In the genomic region with DNA sequence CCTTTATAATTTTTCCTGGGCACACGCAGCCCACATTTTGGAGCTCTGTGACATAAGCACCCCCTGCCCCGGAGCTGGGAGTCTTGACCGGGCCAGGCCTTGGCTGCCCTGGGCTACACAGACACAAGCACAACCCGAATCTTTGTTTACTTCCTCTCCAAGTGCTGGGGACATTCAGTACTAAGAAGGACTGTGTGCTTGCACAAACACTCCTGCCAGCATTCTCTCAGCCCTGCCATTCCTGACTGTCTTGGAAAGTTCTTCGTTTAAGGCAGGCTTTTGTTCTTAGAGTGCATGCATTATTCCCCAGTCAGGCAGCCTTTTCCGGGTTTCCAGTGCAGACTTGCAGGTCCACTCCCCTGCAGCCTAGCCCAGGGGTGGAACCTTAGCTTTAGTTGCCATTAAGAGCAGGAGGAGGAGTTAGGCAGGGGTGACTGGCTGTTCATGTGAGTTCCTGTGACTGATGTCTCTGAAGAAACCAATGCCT, we compare ENCODE assay signal across 1 cellular context.
TF ChIP-seq lines count a peak whose summit lies in the region.

No MANE protein-coding gene starts in this region.

TF ChIP-seq in HCT116, 20 proteins besides CTCF, POLR2A, EP300 and RAD21 (continued from another document):
- TF ChIP-seq TCF7L2 (IDR thresholded peaks at IDR 0.05; ENCODE audit: borderline replicate concordance, extremely low read depth, insufficient read depth, insufficient read length) = no peak
- TF ChIP-seq FOSL1 (IDR thresholded peaks at IDR 0.05; ENCODE audit: low read depth) = no peak
- TF ChIP-seq ELF1 (IDR thresholded peaks at IDR 0.05; ENCODE audit: borderline replicate concordance, low read depth) = no peak
- no peak for TF ChIP-seq POLR2AphosphoS5 (IDR thresholded peaks at IDR 0.05; ENCODE audit: low read depth, low read length)
TF ChIP-seq in HCT116: peak in this region for 0.
